Comparison of ENCODE assay signal across 18 cellular contexts in genomic region chr19:47789811-47790210, GRCh38. TPM values are rescaled to one million over a fixed set of nuclear protein-coding genes. Genes with fewer than 3 reads are reported as not detected.
"Had no signal": no experiment of that assay in that cellular context is flagged by ENCODE, and none has a peak within 500 bp of the region (broad histone marks: within the 10 kb centered on the region; RNA-seq: fewer than 3 reads in every experiment).

No MANE protein-coding gene starts in this region.

RNA-seq across cellular contexts. Expression of gene TPRX1, which starts 14.5 kb away (rescaled TPM):
- total RNA-seq: endothelial cell of umbilical vein; fibroblast of lung; gastrocnemius medialis; heart right ventricle; kidney epithelial cell; liver; lung microvascular endothelial cell; mesenteric fat pad; mononuclear cell; naive thymus-derived CD4-positive, alpha-beta T cell; osteoblast; psoas muscle; right lobe of liver; spleen; subcutaneous adipose tissue; tibial nerve; ureter had no signal
- polyA plus RNA-seq: endothelial cell of umbilical vein; esophagus; fibroblast of lung; heart right ventricle; liver; naive thymus-derived CD4-positive, alpha-beta T cell; psoas muscle; spleen had no signal

RNA-seq across cellular contexts. Expression of gene CRX, which starts 31.9 kb away (rescaled TPM):
- total RNA-seq: endothelial cell of umbilical vein; fibroblast of lung; gastrocnemius medialis; heart right ventricle; kidney epithelial cell; liver; lung microvascular endothelial cell; mesenteric fat pad; mononuclear cell; naive thymus-derived CD4-positive, alpha-beta T cell; osteoblast; psoas muscle; right lobe of liver; subcutaneous adipose tissue; tibial nerve; ureter had no signal
- polyA plus RNA-seq: endothelial cell of umbilical vein; esophagus; fibroblast of lung; heart right ventricle; naive thymus-derived CD4-positive, alpha-beta T cell; spleen had no signal
